25 cellular contexts compared by ENCODE assay signal in the genomic region with DNA sequence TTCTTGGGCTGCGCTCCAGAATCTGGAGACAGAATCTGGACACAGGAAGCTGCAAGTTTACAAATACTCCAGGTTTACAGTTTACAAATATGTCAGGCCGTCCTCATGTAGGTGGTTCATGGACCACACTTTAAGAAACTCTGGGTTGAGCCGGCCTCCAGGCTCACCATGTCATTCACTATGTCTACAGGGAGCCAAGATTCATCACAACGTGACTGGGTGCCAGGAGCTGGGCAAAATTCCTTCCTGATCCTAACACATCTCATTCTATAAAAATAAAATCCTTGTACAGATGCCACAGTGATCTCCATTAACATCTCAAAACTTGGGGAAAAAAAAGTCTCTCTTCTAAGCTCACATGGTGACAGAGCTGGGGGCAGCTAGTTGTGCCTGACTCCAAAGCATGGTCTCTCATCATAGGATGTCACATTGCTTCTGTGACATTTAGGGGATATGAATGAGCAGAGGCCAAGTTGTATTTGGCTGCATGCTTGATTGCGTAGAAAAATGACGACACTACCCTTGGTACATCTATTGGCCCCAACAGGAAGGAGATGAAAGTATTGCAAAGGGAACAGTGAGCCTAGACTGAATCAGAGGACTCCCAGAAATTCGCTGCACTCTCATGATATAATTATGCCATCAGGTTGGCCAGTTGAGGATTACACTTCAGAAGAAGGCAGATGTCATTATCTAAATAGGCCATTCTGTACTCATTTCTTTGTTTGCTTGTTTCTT. TPM values are rescaled to one million over a fixed set of nuclear protein-coding genes. Genes with fewer than 3 reads are reported as not detected.
DNase-seq lines count a peak whose midpoint lies in the region; ATAC-seq and TF ChIP-seq lines count a peak whose summit lies in the region.
"Had no signal": no experiment of that assay in that cellular context is flagged by ENCODE, and none has a peak within 500 bp of the region (broad histone marks: within the 10 kb centered on the region; RNA-seq: fewer than 3 reads in every experiment).

No MANE protein-coding gene starts in this region.

- H3K36me3 ChIP-seq in GM23248 (ENCODE audit: low read depth) = no peaks in the 10 kb centered on the region
- H3K36me3 ChIP-seq in subcutaneous abdominal adipose tissue (ENCODE audit: control insufficient read depth in 5 of 5, insufficient read depth in 5 of 5, low read length in 5 of 5) = peaks cover 0 to 20% (median 13%) of the 10 kb centered on the region in 5 donors
- no peaks in the 10 kb centered on the region for H3K36me3 ChIP-seq in ovary
- H3K36me3 ChIP-seq in gastrocnemius medialis = no peaks in the 10 kb centered on the region
- H3K36me3 ChIP-seq: breast epithelium, left lung had no signal

- CTCF ChIA-PET in WTC11 (lab: Charles Lee) = interaction anchor here (1.5 kb wide), 1 partner anchor 105 kb away, joined by 3 read pairs; no protein-coding TSS in a partner anchor

- 55 to 57% methylated on average over 7 of the region's 7 CpGs for WGBS in GM23248 (ENCODE audit: low coverage in 1 of 2, low lambda C conversion rate in 2 of 2, missing lambda C conversion rate in 2 of 2), 2 experiments
- WGBS in ovary, 3 donors = 86 to 88% (median 88%) methylated on average over 7 of the region's 7 CpGs

- H3K27me3 Mint-ChIP-seq in WTC11 (ENCODE audit: low read depth) = peaks cover 18% of the 10 kb centered on the region
- H3K27me3 Mint-ChIP-seq: activated B cell treated with CpG ODN at 0.5 μM for 24 hours; activated CD4-positive, alpha-beta memory T cell treated with anti-CD3 and anti-CD28 coated beads for 36 hours; activated naive CD8-positive, alpha-beta T cell treated with anti-CD3 and anti-CD28 coated beads, Interleukin-2, amount 50 U/mL, for 24 hours; natural killer cell treated with Interleukin-12 subunit alpha and Interleukin-12 subunit beta and Interleukin-15 and Interleukin-18, amount 100 ng/mL, for 72 hours had no signal

- TF ChIP-seq CTCF in NB4 (IDR thresholded peaks at IDR 0.05; ENCODE audit: low read depth, low read length) = no peak
- no peak for TF ChIP-seq CTCF in dorsolateral prefrontal cortex (IDR thresholded peaks at IDR 0.05 in 54 of 56, conservative IDR thresholded peaks at IDR 0.05 in 2 of 56; ENCODE audit: low read depth in 1 of 56, partially characterized antibody in 56 of 56)
- TF ChIP-seq CTCF in WTC11 (IDR thresholded peaks at IDR 0.05) = no peak
- no peak for TF ChIP-seq CTCF in ovary (IDR thresholded peaks at IDR 0.05)
- no peak for TF ChIP-seq CTCF in gastrocnemius medialis (IDR thresholded peaks at IDR 0.05 in 4 of 5, conservative IDR thresholded peaks at IDR 0.05 in 1 of 5)

- H3K9me3 ChIP-seq in GM23248 (ENCODE audit: low read depth) (no peaks in the 10 kb centered on the region), subcutaneous abdominal adipose tissue (ENCODE audit: control insufficient read depth in 5 of 5, low read length in 5 of 5) (no peaks in the 10 kb centered on the region), ovary (no peaks in the 10 kb centered on the region), gastrocnemius medialis (no peaks in the 10 kb centered on the region)
- H3K9me3 ChIP-seq: breast epithelium, left lung, testis had no signal

- no peak overlapping the region for H3K27ac Mint-ChIP-seq in WTC11
- H3K27ac Mint-ChIP-seq: activated B cell treated with CpG ODN at 0.5 μM for 24 hours; activated CD4-positive, alpha-beta memory T cell treated with anti-CD3 and anti-CD28 coated beads for 36 hours; activated naive CD8-positive, alpha-beta T cell treated with anti-CD3 and anti-CD28 coated beads, Interleukin-2, amount 50 U/mL, for 24 hours; CD8-positive, alpha-beta T cell; immature natural killer cell; natural killer cell treated with Interleukin-12 subunit alpha and Interleukin-12 subunit beta and Interleukin-15 and Interleukin-18, amount 100 ng/mL, for 72 hours; progenitor cell of endocrine pancreas had no signal

- POLR2A ChIA-PET in WTC11 (lab: Charles Lee) = no interaction called here

- H2AFZ ChIP-seq in GM23248 = no peak overlapping the region
- H2AFZ ChIP-seq: hepatocyte had no signal

- H3K4me1 ChIP-seq in GM23248 (ENCODE audit: insufficient read depth) (peaks cover 47% of the 10 kb centered on the region), subcutaneous abdominal adipose tissue (ENCODE audit: control insufficient read depth in 5 of 5, insufficient read depth in 5 of 5, low read length in 5 of 5) (peaks cover 18 to 77% (median 50%) of the 10 kb centered on the region in 5 donors), ovary (ENCODE audit: insufficient read depth) (peaks cover 4% of the 10 kb centered on the region), gastrocnemius medialis (peaks cover 43% of the 10 kb centered on the region in 2 donors)

- H3K27ac ChIP-seq in GM23248 (no peak overlapping the region), dorsolateral prefrontal cortex (peak overlapping the region in 47 of 59 donors; percentile 2 to 98 (median 91)), subcutaneous abdominal adipose tissue (ENCODE audit: low read depth, low read length) (peak overlapping the region; percentile 87), ovary (no peak overlapping the region), gastrocnemius medialis (no peak overlapping the region)
- H3K27ac ChIP-seq: hepatocyte, left lung, testis had no signal

- in situ Hi-C loops in GM23248 (cut with MboI) = loop anchor here (25.0 kb wide), 1 partner anchor 242 kb away; no protein-coding TSS in a partner anchor
- in situ Hi-C loops in gastrocnemius medialis (cut with MboI; ENCODE audit: low sequenced_read_pairs in 4 of 4) = loop anchor here in 1 of 4 donors (25.0 kb wide), 1 partner anchor 392 kb away; no protein-coding TSS in a partner anchor

- no peaks in the 10 kb centered on the region for H3K27me3 ChIP-seq in GM23248 (replicated peaks; ENCODE audit: insufficient read depth)
- H3K27me3 ChIP-seq in dorsolateral prefrontal cortex = no peaks in the 10 kb centered on the region
- H3K27me3 ChIP-seq in subcutaneous abdominal adipose tissue (ENCODE audit: control insufficient read depth in 5 of 5, insufficient read depth in 4 of 5, low read length in 5 of 5) = no peaks in the 10 kb centered on the region
- no peaks in the 10 kb centered on the region for H3K27me3 ChIP-seq in ovary
- H3K27me3 ChIP-seq in gastrocnemius medialis = no peaks in the 10 kb centered on the region
- H3K27me3 ChIP-seq: breast epithelium, hepatocyte, left lung, testis had no signal

- no peak for TF ChIP-seq EP300 in ovary (IDR thresholded peaks at IDR 0.05)

- intact Hi-C loops in dorsolateral prefrontal cortex (cut with DNase I) = loop anchor here in 1 of 2 donors (5.0 to 10.0 kb wide), 2 partner anchors 112 to 334 kb away; a partner anchor contains a TSS
- intact Hi-C loops in ovary (cut with DNase I) = no loop called here
- intact Hi-C loops in gastrocnemius medialis (cut with DNase I; ENCODE audit: low total_unique reads) = no loop called here

- H3K4me2 ChIP-seq in GM23248 (ENCODE audit: unreplicated experiment) = no peak overlapping the region
- H3K4me2 ChIP-seq: hepatocyte had no signal

- H3K4me3 Mint-ChIP-seq in WTC11 = no peak overlapping the region
- H3K4me3 Mint-ChIP-seq: activated B cell treated with CpG ODN at 0.5 μM for 24 hours; activated CD4-positive, alpha-beta memory T cell treated with anti-CD3 and anti-CD28 coated beads for 36 hours; activated naive CD8-positive, alpha-beta T cell treated with anti-CD3 and anti-CD28 coated beads, Interleukin-2, amount 50 U/mL, for 24 hours; CD8-positive, alpha-beta T cell; immature natural killer cell; natural killer cell treated with Interleukin-12 subunit alpha and Interleukin-12 subunit beta and Interleukin-15 and Interleukin-18, amount 100 ng/mL, for 72 hours had no signal

- H3K9me3 Mint-ChIP-seq in WTC11 = no peaks in the 10 kb centered on the region
- H3K9me3 Mint-ChIP-seq: activated B cell treated with CpG ODN at 0.5 μM for 24 hours; activated CD4-positive, alpha-beta memory T cell treated with anti-CD3 and anti-CD28 coated beads for 36 hours; activated naive CD8-positive, alpha-beta T cell treated with anti-CD3 and anti-CD28 coated beads, Interleukin-2, amount 50 U/mL, for 24 hours; CD8-positive, alpha-beta T cell; immature natural killer cell; natural killer cell treated with Interleukin-12 subunit alpha and Interleukin-12 subunit beta and Interleukin-15 and Interleukin-18, amount 100 ng/mL, for 72 hours had no signal

- no peaks in the 10 kb centered on the region for H3K36me3 Mint-ChIP-seq in WTC11
- H3K36me3 Mint-ChIP-seq: activated CD4-positive, alpha-beta memory T cell treated with anti-CD3 and anti-CD28 coated beads for 36 hours; CD8-positive, alpha-beta T cell; natural killer cell treated with Interleukin-12 subunit alpha and Interleukin-12 subunit beta and Interleukin-15 and Interleukin-18, amount 100 ng/mL, for 72 hours had no signal

- H3K4me1 Mint-ChIP-seq in WTC11 = peaks cover 38% of the 10 kb centered on the region
- H3K4me1 Mint-ChIP-seq: activated naive CD8-positive, alpha-beta T cell treated with anti-CD3 and anti-CD28 coated beads, Interleukin-2, amount 50 U/mL, for 24 hours had no signal

- no peak overlapping the region for H3K4me3 ChIP-seq in GM23248
- H3K4me3 ChIP-seq in NB4 (ENCODE audit: low read depth, low read length) = no peak overlapping the region
- no peak overlapping the region for H3K4me3 ChIP-seq in dorsolateral prefrontal cortex
- H3K4me3 ChIP-seq in subcutaneous abdominal adipose tissue (ENCODE audit: low read depth in 1 of 5, low read length in 5 of 5) = no peak overlapping the region
- H3K4me3 ChIP-seq in ovary = no peak overlapping the region
- H3K4me3 ChIP-seq in gastrocnemius medialis = no peak overlapping the region
- H3K4me3 ChIP-seq: breast epithelium, hepatocyte, left lung, testis had no signal

- ATAC-seq in WTC11 (no peak), gastrocnemius medialis (no peak)
- ATAC-seq: activated naive CD8-positive, alpha-beta T cell treated with anti-CD3 and anti-CD28 coated beads, Interleukin-2, amount 50 U/mL, for 24 hours; CD8-positive, alpha-beta T cell; left lung; natural killer cell treated with Interleukin-12 subunit alpha and Interleukin-12 subunit beta and Interleukin-15 and Interleukin-18, amount 100 ng/mL, for 72 hours; SK-N-SH treated with all-trans-retinoic acid at 6 μM for 48 hours had no signal

- no peaks in the 10 kb centered on the region for H4K20me1 ChIP-seq in GM23248 (ENCODE audit: insufficient read depth)

- H3K79me2 ChIP-seq in GM23248 (ENCODE audit: insufficient read depth) = no peaks in the 10 kb centered on the region
- H3K79me2 ChIP-seq: hepatocyte had no signal

- no peaks in the 10 kb centered on the region for H3K9me2 ChIP-seq in GM23248 (ENCODE audit: insufficient read depth)

- no peak for TF ChIP-seq POLR2A in NB4 (IDR thresholded peaks at IDR 0.05; ENCODE audit: extremely low read depth, insufficient read length)
- no peak for TF ChIP-seq POLR2A in ovary (IDR thresholded peaks at IDR 0.05)
- no peak for TF ChIP-seq POLR2A in gastrocnemius medialis (IDR thresholded peaks at IDR 0.05)

- DNase-seq in GM23248 = peak; percentile 53
- DNase-seq in NB4 (ENCODE audit: low read depth) = peak; percentile 41
- DNase-seq in dorsolateral prefrontal cortex = peak in 1 of 10 donors; percentile 44
- no peak for DNase-seq in WTC11 (ENCODE audit: low spot score)
- no peak for DNase-seq in DMS79 (lab: John Stamatoyannopoulos, UW)
- DNase-seq in ovary = no peak
- DNase-seq in gastrocnemius medialis = no peak
- DNase-seq: activated B cell treated with CpG ODN at 0.5 μM for 24 hours; activated CD4-positive, alpha-beta memory T cell treated with anti-CD3 and anti-CD28 coated beads for 36 hours; activated effector memory CD4-positive, alpha-beta T cell treated with anti-CD3 and anti-CD28 coated beads, Interleukin-2, amount 50 U/mL, for 16 hours; activated naive CD8-positive, alpha-beta T cell treated with anti-CD3 and anti-CD28 coated beads, Interleukin-2, amount 50 U/mL, for 24 hours; CD8-positive, alpha-beta T cell; cortex of kidney; immature natural killer cell; Kasumi-1; left lung; NCI-H1436; NK-92 treated with Interleukin-12 subunit alpha and Interleukin-12 subunit beta, amount 100 ng/mL, for 24 hours; testis had no signal

- H3K9ac ChIP-seq in GM23248 (no peak overlapping the region), subcutaneous abdominal adipose tissue (ENCODE audit: low read length in 5 of 5) (peak overlapping the region in 1 of 5 donors; percentile 36)

- H3F3A ChIP-seq in GM23248 (ENCODE audit: insufficient read depth) = peaks cover 51% of the 10 kb centered on the region

RNA-seq across cellular contexts. Expression of a gene that starts 35.8 kb away (rescaled TPM):
- 22.5 and 23.6 TPM in 2 replicates for total RNA-seq in GM23248 (2014; rRNA removed; shearing (Covaris generic))
- polyA plus RNA-seq in GM23248 (2016; fragmentation: Nextera tagmentation; extraction: Ambion mirVana) (15.6 and 15.9 TPM in 2 replicates), ovary (10 to 100 TPM; 29.8 to 45.3 TPM)
- total RNA-seq in dorsolateral prefrontal cortex (1,000 to 10,000 TPM in 11 of 120 experiments, 100 to 1,000 TPM in 109; 338 to 1,341 (median 633) TPM), WTC11 (2021) (5.0 to 6.4 TPM (median 5.4 TPM) in 3 replicates), ovary (10 to 100 TPM; 14.7 to 65.1 (median 40.4) TPM), gastrocnemius medialis (10 to 100 TPM; 32.9 to 81.9 (median 44.7) TPM)

Comparison
In these comparisons a context has a peak if more than half of its experiments do, and no peak if none do; other contexts are left out.
1. DNase-seq: peak in GM23248 (single experiment) and NB4 (single experiment); none in WTC11 (single experiment), DMS79 (single experiment), ovary (0 of 5) and gastrocnemius medialis (0 of 2).
2. H3K27ac ChIP-seq: peak in dorsolateral prefrontal cortex (47 of 59) and subcutaneous abdominal adipose tissue (single experiment); none in GM23248 (single experiment), ovary (0 of 2) and gastrocnemius medialis (0 of 4).
3. RNA of a gene that starts 35.8 kb away (total RNA-seq): 338 to 1,341 TPM in dorsolateral prefrontal cortex; 32.9 to 81.9 TPM in gastrocnemius medialis, 14.7 to 65.1 TPM in ovary, 22.5 to 23.6 TPM in GM23248 and 5.0 to 6.4 TPM in WTC11; every median in the first group is over 4 times any median in the second.